9 cellular contexts compared by ENCODE assay signal in genomic region chr21:46295996-46296752, GRCh38. TPM values are rescaled to one million over a fixed set of nuclear protein-coding genes. Genes with fewer than 3 reads are reported as not detected.
DNase-seq lines count a peak whose midpoint lies in the region; ATAC-seq and TF ChIP-seq lines count a peak whose summit lies in the region.
"Had no signal": no experiment of that assay in that cellular context is flagged by ENCODE, and none has a peak within 500 bp of the region (broad histone marks: within the 10 kb centered on the region; RNA-seq: fewer than 3 reads in every experiment).

No MANE protein-coding gene starts in this region.

- H3K4me3 ChIP-seq in neural progenitor cell (no peak overlapping the region), thyroid gland (replicated peaks in 1 of 3) (no peak overlapping the region)
- H3K4me3 ChIP-seq: BLaER1 had no signal

- peak; percentile 24 for DNase-seq in NCI-H2227 (lab: John Stamatoyannopoulos, UW; ENCODE audit: unreplicated experiment)
- no peak for DNase-seq in NCI-H2227 treated with DMSO at 0.1 percent for 48 hours (lab: John Stamatoyannopoulos, UW)
- DNase-seq in activated CD4-positive, alpha-beta T cell treated with anti-CD3 and anti-CD28 coated beads for 4 hours, result peak; percentile 56 to 65
- peak; percentile 57 for DNase-seq in epidermal melanocyte (ENCODE audit: insufficient read length, low spot score)
- DNase-seq in neural progenitor cell (ENCODE audit: low spot score), result no peak
- peak; percentile 57 to 66 for DNase-seq in thyroid gland
- DNase-seq in NCI-H1930 (lab: John Stamatoyannopoulos, UW), result no peak

- H3K9me3 ChIP-seq in neural progenitor cell (ENCODE audit: low read depth), result no peaks in the 10 kb centered on the region
- H3K9me3 ChIP-seq in thyroid gland, result no peaks in the 10 kb centered on the region

- no peaks in the 10 kb centered on the region for H3K36me3 ChIP-seq in neural progenitor cell
- peaks cover 0 to 7% of the 10 kb centered on the region in 2 donors for H3K36me3 ChIP-seq in thyroid gland

- peaks cover 5% of the 10 kb centered on the region for H3K27me3 Mint-ChIP-seq in neural progenitor cell (ENCODE audit: insufficient read depth, low read depth)

- H3K4me1 ChIP-seq in neural progenitor cell (no peaks in the 10 kb centered on the region), thyroid gland (peaks cover 8 to 10% of the 10 kb centered on the region in 2 donors)

- TF ChIP-seq CTCF in neural progenitor cell (IDR thresholded peaks at IDR 0.05) (no peak), thyroid gland (IDR thresholded peaks at IDR 0.05) (no peak)

- peaks cover 8% of the 10 kb centered on the region for H3K9me3 Mint-ChIP-seq in neural progenitor cell

- H3K27ac Mint-ChIP-seq in neural progenitor cell, result peak overlapping the region; percentile 81

- H3K27me3 ChIP-seq in neural progenitor cell, result peaks cover 9% of the 10 kb centered on the region
- H3K27me3 ChIP-seq in thyroid gland, result no peaks in the 10 kb centered on the region

- H2AFZ ChIP-seq in neural progenitor cell (replicated peaks), result no peak overlapping the region

- intact Hi-C loops in thyroid gland (cut with DNase I), result no loop called here

- no peak overlapping the region for H3K9ac ChIP-seq in neural progenitor cell
- H3K9ac ChIP-seq: BLaER1 had no signal

- WGBS in thyroid gland, 2 donors, result 50 to 58% methylated on average over 9 to 10 of the region's 29 CpGs

- ATAC-seq in SK-N-SH treated with all-trans-retinoic acid at 6 μM for 48 hours, result no peak

- no peak overlapping the region for H3K4me2 ChIP-seq in neural progenitor cell

- H4K20me1 ChIP-seq in neural progenitor cell (ENCODE audit: low read depth), result no peaks in the 10 kb centered on the region
- H4K20me1 ChIP-seq: BLaER1 had no signal

- H3K27ac ChIP-seq in neural progenitor cell (peak overlapping the region; percentile 29), thyroid gland (no peak overlapping the region)

- H3K4me1 Mint-ChIP-seq in neural progenitor cell, result peaks cover 6% of the 10 kb centered on the region

- H3K4me3 Mint-ChIP-seq in neural progenitor cell, result no peak overlapping the region

- no peaks in the 10 kb centered on the region for H3K79me2 ChIP-seq in neural progenitor cell (ENCODE audit: low read depth)

- TF ChIP-seq POLR2A in thyroid gland (IDR thresholded peaks at IDR 0.05), result no peak

- peaks cover 27% of the 10 kb centered on the region for H3K36me3 Mint-ChIP-seq in neural progenitor cell

- peaks cover 12% of the 10 kb centered on the region for H3F3A ChIP-seq in neural progenitor cell (ENCODE audit: low read depth)

TF ChIP-seq in SK-N-SH treated with all-trans-retinoic acid at 6 μM for 48 hours, 23 proteins besides CTCF, POLR2A, EP300 and RAD21:
- TF ChIP-seq ESRRG (CRISPR knock-in tag; IDR thresholded peaks at IDR 0.05) (no peak), TCF4 (CRISPR knock-in tag; IDR thresholded peaks at IDR 0.05; ENCODE audit: borderline replicate concordance) (no peak), GLIS3 (CRISPR knock-in tag; IDR thresholded peaks at IDR 0.05) (no peak), ZC3H10 (CRISPR knock-in tag; IDR thresholded peaks at IDR 0.05) (no peak), ARNTL (CRISPR knock-in tag; IDR thresholded peaks at IDR 0.05; ENCODE audit: borderline replicate concordance, low read depth) (no peak), SNAI2 (CRISPR knock-in tag; IDR thresholded peaks at IDR 0.05) (no peak), ZFP3 (CRISPR knock-in tag; IDR thresholded peaks at IDR 0.05) (no peak), ZNF8 (CRISPR knock-in tag; IDR thresholded peaks at IDR 0.05) (no peak), BACH2 (CRISPR knock-in tag; IDR thresholded peaks at IDR 0.05; ENCODE audit: borderline replicate concordance) (no peak), ISL1 (CRISPR knock-in tag; IDR thresholded peaks at IDR 0.05) (no peak), CSDC2 (CRISPR knock-in tag; IDR thresholded peaks at IDR 0.05) (no peak), RARB (CRISPR knock-in tag; IDR thresholded peaks at IDR 0.05) (no peak), TSHZ2 (CRISPR knock-in tag; IDR thresholded peaks at IDR 0.05) (no peak), OSR1 (CRISPR knock-in tag; IDR thresholded peaks at IDR 0.05) (no peak), PPARA (CRISPR knock-in tag; IDR thresholded peaks at IDR 0.05; ENCODE audit: borderline replicate concordance) (no peak), POU6F1 (CRISPR knock-in tag; IDR thresholded peaks at IDR 0.05; ENCODE audit: borderline replicate concordance, low read depth) (no peak), TOX (CRISPR knock-in tag; IDR thresholded peaks at IDR 0.05; ENCODE audit: borderline replicate concordance) (no peak), PATZ1 (CRISPR knock-in tag; IDR thresholded peaks at IDR 0.05; ENCODE audit: borderline replicate concordance) (no peak), CREB5 (CRISPR knock-in tag; IDR thresholded peaks at IDR 0.05; ENCODE audit: low read depth) (no peak)
TF ChIP-seq in SK-N-SH treated with all-trans-retinoic acid at 6 μM for 48 hours: peak in this region for 0.

RNA-seq across cellular contexts. Expression of gene YBEY, which starts 10.0 kb away (rescaled TPM):
- total RNA-seq in neural progenitor cell (ENCODE audit: low replicate concordance), result 42.2 and 47.3 TPM in 2 replicates
- total RNA-seq in thyroid gland, result 10 to 100 TPM; 12.6 to 25.4 (median 21.0) TPM

RNA-seq across cellular contexts. Expression of gene MCM3AP, which starts 10.8 kb away (rescaled TPM):
- total RNA-seq in neural progenitor cell (ENCODE audit: low replicate concordance), result 72.4 and 101 TPM in 2 replicates
- total RNA-seq in thyroid gland, result 100 to 1,000 TPM in 1 of 4 donors, 10 to 100 TPM in 3; 65.7 to 116 (median 81.0) TPM

RNA-seq across cellular contexts. Expression of gene C21orf58, which starts 27.5 kb away (rescaled TPM):
- total RNA-seq in neural progenitor cell (ENCODE audit: low replicate concordance), result 26.2 and 49.2 TPM in 2 replicates
- total RNA-seq in thyroid gland, result 1 to 10 TPM in 3 of 4 donors, under 1 TPM in 1; 0.89 to 2.2 (median 1.7) TPM

RNA-seq across cellular contexts. Expression of gene PCNT, which starts 27.8 kb away (rescaled TPM):
- 32.3 and 42.0 TPM in 2 replicates for total RNA-seq in neural progenitor cell (ENCODE audit: low replicate concordance)
- 10 to 100 TPM; 23.9 to 36.6 (median 33.2) TPM for total RNA-seq in thyroid gland

Comparison
In these comparisons a context has a peak if more than half of its experiments do, and no peak if none do; other contexts are left out.
1. DNase-seq: peak in NCI-H2227 (single experiment), activated CD4-positive, alpha-beta T cell treated with anti-CD3 and anti-CD28 coated beads for 4 hours (2 of 2), epidermal melanocyte (single experiment) and thyroid gland (2 of 2); none in NCI-H2227 treated with DMSO at 0.1 percent for 48 hours (single experiment), neural progenitor cell (single experiment) and NCI-H1930 (0 of 2).